In genomic region chr16:57244463-57244766, GRCh38 we compare ENCODE assay signal across 8 cellular contexts. TPM values are rescaled to one million over a fixed set of nuclear protein-coding genes. Genes with fewer than 3 reads are reported as not detected.
DNase-seq lines count a peak whose midpoint lies in the region; ATAC-seq, FAIRE-seq and TF ChIP-seq lines count a peak whose summit lies in the region.

No MANE protein-coding gene starts in this region.

- H3K36me3 ChIP-seq in MG63 (peaks cover 43% of the 10 kb centered on the region), endothelial cell of umbilical vein (ENCODE audit: control insufficient read depth in 2 of 2, extremely low read depth in 1 of 2, insufficient read depth in 2 of 2, low read length in 2 of 2) (peaks cover 4 to 17% of the 10 kb centered on the region in 2 experiments), pancreas (peaks cover 0 to 9% (median 8%) of the 10 kb centered on the region in 3 donors)

- FAIRE-seq in endothelial cell of umbilical vein (lab: Jason Lieb, UNC) (no peak), pancreas (lab: Jason Lieb, UNC) (no peak)

- H3K4me1 ChIP-seq in endothelial cell of umbilical vein (ENCODE audit: control insufficient read depth, extremely low read depth, insufficient read depth, low read length) (peaks cover 11% of the 10 kb centered on the region), pancreas (peaks cover 5 to 7% (median 5%) of the 10 kb centered on the region in 3 donors)

- CTCF ChIA-PET in activated naive CD4-positive, alpha-beta T cell treated with anti-CD3 and anti-CD28 coated beads for 36 hours (lab: Charles Lee) = interaction anchor here (1.8 kb wide), 1 partner anchor 9 kb away, joined by 6 read pairs; no protein-coding TSS in a partner anchor
- CTCF ChIA-PET in endothelial cell of umbilical vein (lab: Charles Lee) = interaction anchor here (0.6 to 1.5 kb wide), 5 partner anchors 13 to 181 kb away, joined by 3 to 12 read pairs (median 3); no protein-coding TSS in a partner anchor

- H3K27ac ChIP-seq in endothelial cell of umbilical vein (ENCODE audit: insufficient read depth, low read depth, low read length) = peak overlapping the region; percentile 72
- H3K27ac ChIP-seq in pancreas = peak overlapping the region; percentile 87 to 91 (median 88)

- 5 to 6% methylated on average over 9 of the region's 9 CpGs for WGBS in pancreas, 2 donors

- dilution Hi-C loops in endothelial cell of umbilical vein (cut with MboI; ENCODE audit: extremely low pct_ligation_motif_present, low sequenced_read_pairs) = no loop called here

- no peaks in the 10 kb centered on the region for H3K9me3 Mint-ChIP-seq in activated naive CD4-positive, alpha-beta T cell treated with anti-CD3 and anti-CD28 coated beads for 36 hours

- TF ChIP-seq CTCF in endothelial cell of umbilical vein (IDR thresholded peaks at IDR 0.05; ENCODE audit: extremely low read depth in 1 of 2, insufficient read depth in 1 of 2, low read depth in 1 of 2, low read length in 2 of 2) (no peak), pancreas (IDR thresholded peaks at IDR 0.05) (no peak)

- peak overlapping the region; percentile 65 for H2AFZ ChIP-seq in endothelial cell of umbilical vein (ENCODE audit: low read depth, low read length)

- peak overlapping the region; percentile 77 for H3K9ac ChIP-seq in endothelial cell of umbilical vein (replicated peaks; ENCODE audit: extremely low read depth, insufficient read depth, low read length)

- peak in 1 of 4 donors; percentile 50 for ATAC-seq in pancreas

- H3K36me3 Mint-ChIP-seq in activated naive CD4-positive, alpha-beta T cell treated with anti-CD3 and anti-CD28 coated beads for 36 hours (ENCODE audit: low read depth) = peaks cover 5% of the 10 kb centered on the region

- no peak for DNase-seq in activated naive CD4-positive, alpha-beta T cell treated with anti-CD3 and anti-CD28 coated beads for 36 hours
- no peak for DNase-seq in activated naive CD4-positive, alpha-beta T cell (lab: John Stamatoyannopoulos, UW)
- DNase-seq in MG63 = no peak
- DNase-seq in endothelial cell of umbilical vein (ENCODE audit: low read depth, low spot score) = no peak
- DNase-seq in pancreas = no peak
- no peak for DNase-seq in LoVo (ENCODE audit: low spot score)
- no peak for DNase-seq in OCI-M1 (lab: John Stamatoyannopoulos, UW)
- no peak for DNase-seq in NCI-H69 (lab: John Stamatoyannopoulos, UW)

- H3K27me3 ChIP-seq in MG63 (no peaks in the 10 kb centered on the region), endothelial cell of umbilical vein (ENCODE audit: control insufficient read depth in 2 of 2, insufficient read depth in 2 of 2, low read length in 2 of 2) (no peaks in the 10 kb centered on the region), pancreas (no peaks in the 10 kb centered on the region)

- intact Hi-C loops in activated naive CD4-positive, alpha-beta T cell treated with anti-CD3 and anti-CD28 coated beads for 36 hours (cut with micrococcal nuclease) = loop anchor here (1.0 to 2.0 kb wide), 5 partner anchors 40 to 173 kb away; partner anchors contain the start of genes PLLP, PSME3IP1 and RSPRY1
- intact Hi-C loops in endothelial cell of umbilical vein (cut with micrococcal nuclease) = loop anchor here (2.0 kb wide), 3 partner anchors 40 to 58 kb away; partner anchors contain the start of genes PLLP, PSME3IP1 and RSPRY1
- intact Hi-C loops in pancreas (cut with DNase I) = no loop called here

- H3K4me3 ChIP-seq in MG63 (peak overlapping the region; percentile 93), endothelial cell of umbilical vein (replicated peaks in 1 of 3; ENCODE audit: insufficient read depth in 1 of 3, low read depth in 1 of 3, low read length in 3 of 3) (peak overlapping the region; percentile 15 to 61 (median 32)), pancreas (peak overlapping the region in 3 of 4 donors; percentile 58 to 72 (median 65))

- no peaks in the 10 kb centered on the region for H4K20me1 ChIP-seq in endothelial cell of umbilical vein (replicated peaks; ENCODE audit: control insufficient read depth, extremely low read depth, insufficient read depth, low read length)

- no peaks in the 10 kb centered on the region for H3K27me3 Mint-ChIP-seq in activated naive CD4-positive, alpha-beta T cell treated with anti-CD3 and anti-CD28 coated beads for 36 hours (ENCODE audit: low read depth)

- BruUV-seq in endothelial cell of umbilical vein (replicated peaks; lab: Mats Ljungman, UMichigan) = TSS peak; percentile 92

- H3K9me1 ChIP-seq in endothelial cell of umbilical vein (replicated peaks; ENCODE audit: control insufficient read depth, extremely low read depth, insufficient read depth, low read length) = no peaks in the 10 kb centered on the region

- peak overlapping the region; percentile 91 for H3K27ac Mint-ChIP-seq in activated naive CD4-positive, alpha-beta T cell treated with anti-CD3 and anti-CD28 coated beads for 36 hours

- no peak for TF ChIP-seq POLR2A in endothelial cell of umbilical vein (IDR thresholded peaks at IDR 0.05; ENCODE audit: low read depth, low read length)

- POLR2A ChIA-PET in endothelial cell of umbilical vein (lab: Charles Lee) = interaction anchor here (1.1 kb wide), 1 partner anchor 16 kb away, joined by 8 read pairs; no protein-coding TSS in a partner anchor

- peaks cover 16% of the 10 kb centered on the region for H3K4me1 Mint-ChIP-seq in activated naive CD4-positive, alpha-beta T cell treated with anti-CD3 and anti-CD28 coated beads for 36 hours (ENCODE audit: low read depth)

- H3K9me3 ChIP-seq in MG63 (no peaks in the 10 kb centered on the region), endothelial cell of umbilical vein (replicated peaks; ENCODE audit: control insufficient read depth, insufficient read depth, low read length) (no peaks in the 10 kb centered on the region), pancreas (no peaks in the 10 kb centered on the region)

- peak overlapping the region; percentile 93 for H3K4me3 Mint-ChIP-seq in activated naive CD4-positive, alpha-beta T cell treated with anti-CD3 and anti-CD28 coated beads for 36 hours

- H3K4me2 ChIP-seq in endothelial cell of umbilical vein (ENCODE audit: insufficient read depth, low read length) = peak overlapping the region; percentile 92

- peaks cover 10% of the 10 kb centered on the region for H3K79me2 ChIP-seq in endothelial cell of umbilical vein (ENCODE audit: control insufficient read depth, insufficient read depth, low read length)

RNA-seq across cellular contexts. Expression of gene ARL2BP, which starts 0.6 kb away (rescaled TPM):
- total RNA-seq in activated naive CD4-positive, alpha-beta T cell treated with anti-CD3 and anti-CD28 coated beads for 36 hours = 10 to 100 TPM; 11.0 to 11.2 TPM
- 352 and 467 TPM in 2 replicates for total RNA-seq in MG63 (2014; rRNA removed; shearing (Covaris generic); ENCODE audit: low replicate concordance)
- total RNA-seq in endothelial cell of umbilical vein = 76.7 and 80.4 TPM in 2 replicates
- polyA plus RNA-seq in endothelial cell of umbilical vein = 103 and 111 TPM in 2 replicates
- 81.7 and 87.7 TPM in 2 replicates for polyA plus RNA-seq in endothelial cell of umbilical vein (2011; cell fraction: cytosol; rRNA removed)
- polyA plus RNA-seq in endothelial cell of umbilical vein (2011; cell fraction: nucleus; rRNA removed) = 33.2 and 36.3 TPM in 2 replicates
- polyA plus RNA-seq in endothelial cell of umbilical vein (2012) = 76.8 and 88.3 TPM in 2 replicates
- 73.4 and 77.5 TPM in 2 replicates for polyA minus RNA-seq in endothelial cell of umbilical vein
- 27.3 TPM for polyA minus RNA-seq in endothelial cell of umbilical vein (2011; cell fraction: cytosol; rRNA and poly(A)+ RNA removed)
- polyA minus RNA-seq in endothelial cell of umbilical vein (2011; cell fraction: nucleus; rRNA and poly(A)+ RNA removed) = 17.6 and 23.6 TPM in 2 replicates
- 10 to 100 TPM; 12.3 to 22.5 (median 14.7) TPM for total RNA-seq in pancreas
- polyA plus RNA-seq in pancreas = 10 to 100 TPM; 10.8 to 20.2 TPM

RNA-seq across cellular contexts. Expression of gene PLLP, which starts 40.1 kb away (rescaled TPM):
- under 1 TPM; 0.25 to 0.41 TPM for total RNA-seq in activated naive CD4-positive, alpha-beta T cell treated with anti-CD3 and anti-CD28 coated beads for 36 hours
- not detected in 2 replicates for total RNA-seq in MG63 (2014; rRNA removed; shearing (Covaris generic); ENCODE audit: low replicate concordance)
- 3.1 and 4.4 TPM in 2 replicates for total RNA-seq in endothelial cell of umbilical vein
- polyA plus RNA-seq in endothelial cell of umbilical vein = 14.4 and 19.3 TPM in 2 replicates
- polyA plus RNA-seq in endothelial cell of umbilical vein (2011; cell fraction: cytosol; rRNA removed) = 8.6 and 9.4 TPM in 2 replicates
- polyA plus RNA-seq in endothelial cell of umbilical vein (2011; cell fraction: nucleus; rRNA removed) = 2.9 and 4.0 TPM in 2 replicates
- polyA plus RNA-seq in endothelial cell of umbilical vein (2012) = 2.6 and 2.9 TPM in 2 replicates
- polyA minus RNA-seq in endothelial cell of umbilical vein = 4.8 and 5.6 TPM in 2 replicates
- 41.6 TPM for polyA minus RNA-seq in endothelial cell of umbilical vein (2011; cell fraction: cytosol; rRNA and poly(A)+ RNA removed)
- polyA minus RNA-seq in endothelial cell of umbilical vein (2011; cell fraction: nucleus; rRNA and poly(A)+ RNA removed) = 1.4 and 1.6 TPM in 2 replicates
- 10 to 100 TPM; 10.8 to 29.9 (median 22.5) TPM for total RNA-seq in pancreas
- polyA plus RNA-seq in pancreas = 10 to 100 TPM; 22.2 to 34.3 TPM

RNA-seq across cellular contexts. Expression of gene RSPRY1, which starts 58.3 kb away (rescaled TPM):
- 10 to 100 TPM; 25.7 to 28.7 TPM for total RNA-seq in activated naive CD4-positive, alpha-beta T cell treated with anti-CD3 and anti-CD28 coated beads for 36 hours
- 72.1 and 106 TPM in 2 replicates for total RNA-seq in MG63 (2014; rRNA removed; shearing (Covaris generic); ENCODE audit: low replicate concordance)
- total RNA-seq in endothelial cell of umbilical vein = 55.1 and 55.8 TPM in 2 replicates
- polyA plus RNA-seq in endothelial cell of umbilical vein = 23.6 and 28.5 TPM in 2 replicates
- polyA plus RNA-seq in endothelial cell of umbilical vein (2011; cell fraction: cytosol; rRNA removed) = 30.7 and 34.6 TPM in 2 replicates
- 46.1 and 58.4 TPM in 2 replicates for polyA plus RNA-seq in endothelial cell of umbilical vein (2011; cell fraction: nucleus; rRNA removed)
- polyA plus RNA-seq in endothelial cell of umbilical vein (2012) = 41.6 and 50.5 TPM in 2 replicates
- 109 and 131 TPM in 2 replicates for polyA minus RNA-seq in endothelial cell of umbilical vein
- polyA minus RNA-seq in endothelial cell of umbilical vein (2011; cell fraction: cytosol; rRNA and poly(A)+ RNA removed) = 16.5 TPM
- 51.7 and 75.9 TPM in 2 replicates for polyA minus RNA-seq in endothelial cell of umbilical vein (2011; cell fraction: nucleus; rRNA and poly(A)+ RNA removed)
- total RNA-seq in pancreas = 10 to 100 TPM; 16.7 to 21.9 (median 19.2) TPM
- polyA plus RNA-seq in pancreas = 10 to 100 TPM in 1 of 2 donors, 1 to 10 TPM in 1; 6.9 to 12.5 TPM

RNA-seq across cellular contexts. Expression of gene PSME3IP1, which starts 58.6 kb away (rescaled TPM):
- total RNA-seq in activated naive CD4-positive, alpha-beta T cell treated with anti-CD3 and anti-CD28 coated beads for 36 hours = 100 to 1,000 TPM; 106 to 110 TPM
- total RNA-seq in MG63 (2014; rRNA removed; shearing (Covaris generic); ENCODE audit: low replicate concordance) = 164 and 294 TPM in 2 replicates
- total RNA-seq in endothelial cell of umbilical vein (91.8 and 98.2 TPM in 2 replicates), pancreas (10 to 100 TPM; 27.9 to 39.2 (median 29.7) TPM)
- polyA plus RNA-seq in endothelial cell of umbilical vein (82.6 and 86.2 TPM in 2 replicates), pancreas (10 to 100 TPM; 38.5 to 63.3 TPM)
- 77.3 and 85.4 TPM in 2 replicates for polyA plus RNA-seq in endothelial cell of umbilical vein (2011; cell fraction: cytosol; rRNA removed)
- 160 and 163 TPM in 2 replicates for polyA plus RNA-seq in endothelial cell of umbilical vein (2011; cell fraction: nucleus; rRNA removed)
- 74.4 and 90.7 TPM in 2 replicates for polyA plus RNA-seq in endothelial cell of umbilical vein (2012)
- polyA minus RNA-seq in endothelial cell of umbilical vein = 59.9 and 72.4 TPM in 2 replicates
- 47.5 TPM for polyA minus RNA-seq in endothelial cell of umbilical vein (2011; cell fraction: cytosol; rRNA and poly(A)+ RNA removed)
- polyA minus RNA-seq in endothelial cell of umbilical vein (2011; cell fraction: nucleus; rRNA and poly(A)+ RNA removed) = 39.3 and 39.8 TPM in 2 replicates

Comparison
In these comparisons a context has a peak if more than half of its experiments do, and no peak if none do; other contexts are left out.
1. H3K4me3 ChIP-seq: peak in every context shown above with its lines; median percentile 93 in MG63; 65 in pancreas; 32 in endothelial cell of umbilical vein.
2. intact Hi-C loops: an anchor here in activated naive CD4-positive, alpha-beta T cell treated with anti-CD3 and anti-CD28 coated beads for 36 hours (1.0 to 2.0 kb wide) and endothelial cell of umbilical vein (2.0 kb wide); none called in pancreas.